In genomic region chr17:19677736-19678379, GRCh38 we compare ENCODE assay signal across 2 cellular contexts.
TF ChIP-seq lines count a peak whose summit lies in the region.

No MANE protein-coding gene starts in this region.

TF ChIP-seq in A549, 52 proteins besides CTCF, POLR2A, EP300 and RAD21 (continued from another document):
- TF ChIP-seq PBX3 (IDR thresholded peaks at IDR 0.05) (no peak), ESRRA (IDR thresholded peaks at IDR 0.05; ENCODE audit: borderline replicate concordance, low read length) (no peak), NFE2L2 (conservative IDR thresholded peaks at IDR 0.05; ENCODE audit: low read length) (no peak), CEBPB (IDR thresholded peaks at IDR 0.05) (no peak), NR3C1 (IDR thresholded peaks at IDR 0.05) (no peak), TP53 (CRISPR knock-in tag; IDR thresholded peaks at IDR 0.05) (no peak), USF2 (IDR thresholded peaks at IDR 0.05) (no peak), KDM1A (IDR thresholded peaks at IDR 0.05; ENCODE audit: low read depth) (no peak), MAZ (IDR thresholded peaks at IDR 0.05; ENCODE audit: borderline replicate concordance, low read depth, low read length) (no peak), MYC (IDR thresholded peaks at IDR 0.05; ENCODE audit: borderline replicate concordance, low read length) (no peak)

TF ChIP-seq in SK-N-SH treated with all-trans-retinoic acid at 6 μM for 48 hours, 23 proteins besides CTCF, POLR2A, EP300 and RAD21 (continued from another document):
- TF ChIP-seq PATZ1 (CRISPR knock-in tag; IDR thresholded peaks at IDR 0.05; ENCODE audit: borderline replicate concordance) = no peak
- no peak for TF ChIP-seq ZNF8 (CRISPR knock-in tag; IDR thresholded peaks at IDR 0.05)
- TF ChIP-seq BACH2 (CRISPR knock-in tag; IDR thresholded peaks at IDR 0.05; ENCODE audit: borderline replicate concordance) = no peak
- TF ChIP-seq ZFP30 (CRISPR knock-in tag; IDR thresholded peaks at IDR 0.05) = no peak
- TF ChIP-seq ZFP3 (CRISPR knock-in tag; IDR thresholded peaks at IDR 0.05) = no peak
- no peak for TF ChIP-seq OSR1 (CRISPR knock-in tag; IDR thresholded peaks at IDR 0.05)
- no peak for TF ChIP-seq GLIS3 (CRISPR knock-in tag; IDR thresholded peaks at IDR 0.05)
- TF ChIP-seq ISL1 (CRISPR knock-in tag; IDR thresholded peaks at IDR 0.05) = no peak
- TF ChIP-seq CSRNP3 (CRISPR knock-in tag; IDR thresholded peaks at IDR 0.05) = no peak
- TF ChIP-seq ESRRG (CRISPR knock-in tag; IDR thresholded peaks at IDR 0.05) = no peak
- TF ChIP-seq PPARA (CRISPR knock-in tag; IDR thresholded peaks at IDR 0.05; ENCODE audit: borderline replicate concordance) = no peak
- TF ChIP-seq ARNTL (CRISPR knock-in tag; IDR thresholded peaks at IDR 0.05; ENCODE audit: borderline replicate concordance, low read depth) = no peak
- no peak for TF ChIP-seq ZC3H10 (CRISPR knock-in tag; IDR thresholded peaks at IDR 0.05)
